In the genomic region with DNA sequence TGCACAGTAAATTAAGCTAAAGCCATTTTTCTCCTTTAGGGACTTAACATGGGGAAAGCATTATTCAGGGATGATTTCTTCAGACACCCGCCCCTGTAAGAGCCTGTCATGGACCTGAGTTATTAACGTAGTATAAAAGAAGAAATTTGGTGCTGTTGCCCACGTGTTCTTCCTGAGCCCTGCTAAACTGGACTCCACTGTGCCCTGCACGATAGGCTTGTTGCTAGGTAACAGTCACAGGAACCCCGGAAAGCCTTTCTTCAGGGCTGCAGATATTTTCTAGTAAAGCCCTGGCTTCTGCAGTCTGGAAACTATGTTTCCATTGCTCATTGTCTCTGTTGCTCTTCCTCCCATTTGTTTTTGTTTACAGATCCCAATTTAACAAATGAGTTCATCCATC, we compare ENCODE assay signal across 18 cellular contexts.
"Had no signal": no experiment of that assay in that cellular context is flagged by ENCODE, and none has a peak within 500 bp of the region (broad histone marks: within the 10 kb centered on the region; RNA-seq: fewer than 3 reads in every experiment).

No MANE protein-coding gene starts in this region.

- H3K27ac ChIP-seq: esophagus muscularis mucosa, gastroesophageal sphincter, heart right ventricle, left ventricle myocardium inferior, psoas muscle, spleen, thoracic aorta, upper lobe of right lung, WERI-Rb-1 had no signal

- H3K27ac Mint-ChIP-seq: activated naive CD8-positive, alpha-beta T cell treated with anti-CD3 and anti-CD28 coated beads for 36 hours; nephron; stimulated activated naive B cell treated with anti-CD40 and anti-IgM and Interleukin-4, amounts not matched to agents 10 μg/mL and 1 μg/mL and 100 μg/mL, for 72 hours; T-helper 17 cell had no signal

- H3K27me3 Mint-ChIP-seq: activated naive CD8-positive, alpha-beta T cell treated with anti-CD3 and anti-CD28 coated beads for 36 hours; stimulated activated naive B cell treated with anti-CD40 and anti-IgM and Interleukin-4, amounts not matched to agents 10 μg/mL and 1 μg/mL and 100 μg/mL, for 72 hours had no signal

- H3K4me3 ChIP-seq: esophagus muscularis mucosa, gastroesophageal sphincter, heart right ventricle, left ventricle myocardium inferior, psoas muscle, spleen, thoracic aorta, upper lobe of right lung had no signal

- H3K4me1 ChIP-seq: left ventricle myocardium inferior, psoas muscle, spleen, upper lobe of right lung had no signal

- H3K27me3 ChIP-seq: esophagus muscularis mucosa, gastroesophageal sphincter, heart right ventricle, spleen, upper lobe of right lung had no signal

- H3K4me3 Mint-ChIP-seq: activated naive CD8-positive, alpha-beta T cell treated with anti-CD3 and anti-CD28 coated beads for 36 hours; nephron; stimulated activated naive B cell treated with anti-CD40 and anti-IgM and Interleukin-4, amounts not matched to agents 10 μg/mL and 1 μg/mL and 100 μg/mL, for 72 hours; T-helper 17 cell had no signal

- H3K36me3 Mint-ChIP-seq: activated naive CD8-positive, alpha-beta T cell treated with anti-CD3 and anti-CD28 coated beads for 36 hours; stimulated activated naive B cell treated with anti-CD40 and anti-IgM and Interleukin-4, amounts not matched to agents 10 μg/mL and 1 μg/mL and 100 μg/mL, for 72 hours had no signal

- H3K9me3 ChIP-seq: esophagus muscularis mucosa, gastroesophageal sphincter, heart right ventricle, left ventricle myocardium inferior, psoas muscle, spleen, thoracic aorta, upper lobe of right lung had no signal

- ATAC-seq: gastroesophageal sphincter; heart right ventricle; psoas muscle; stimulated activated naive B cell treated with anti-CD40 and anti-IgM and Interleukin-4, amounts not matched to agents 10 μg/mL and 1 μg/mL and 100 μg/mL, for 72 hours; T-helper 17 cell; upper lobe of right lung had no signal

- H3K4me1 Mint-ChIP-seq: activated naive CD8-positive, alpha-beta T cell treated with anti-CD3 and anti-CD28 coated beads for 36 hours; nephron; stimulated activated naive B cell treated with anti-CD40 and anti-IgM and Interleukin-4, amounts not matched to agents 10 μg/mL and 1 μg/mL and 100 μg/mL, for 72 hours; T-helper 17 cell had no signal

- H3K36me3 ChIP-seq: esophagus muscularis mucosa, gastroesophageal sphincter, heart right ventricle, left ventricle myocardium inferior, spleen, thoracic aorta, upper lobe of right lung, WERI-Rb-1 had no signal

- DNase-seq: activated CD4-positive, alpha-beta T cell treated with anti-CD3 and anti-CD28 coated beads, Interleukin-2, amount 50 U/mL, for 48 hours; activated naive CD8-positive, alpha-beta T cell treated with anti-CD3 and anti-CD28 coated beads for 36 hours; amniotic stem cell; effector CD4-positive, alpha-beta T cell; heart right ventricle; left ventricle myocardium inferior; mammary epithelial cell; midbrain; psoas muscle; spleen; stimulated activated naive B cell treated with anti-CD40 and anti-IgM and Interleukin-4, amounts not matched to agents 10 μg/mL and 1 μg/mL and 100 μg/mL, for 72 hours; T-helper 17 cell; upper lobe of right lung; WERI-Rb-1 had no signal

- H3K9me3 Mint-ChIP-seq: nephron had no signal
